In the genomic region with DNA sequence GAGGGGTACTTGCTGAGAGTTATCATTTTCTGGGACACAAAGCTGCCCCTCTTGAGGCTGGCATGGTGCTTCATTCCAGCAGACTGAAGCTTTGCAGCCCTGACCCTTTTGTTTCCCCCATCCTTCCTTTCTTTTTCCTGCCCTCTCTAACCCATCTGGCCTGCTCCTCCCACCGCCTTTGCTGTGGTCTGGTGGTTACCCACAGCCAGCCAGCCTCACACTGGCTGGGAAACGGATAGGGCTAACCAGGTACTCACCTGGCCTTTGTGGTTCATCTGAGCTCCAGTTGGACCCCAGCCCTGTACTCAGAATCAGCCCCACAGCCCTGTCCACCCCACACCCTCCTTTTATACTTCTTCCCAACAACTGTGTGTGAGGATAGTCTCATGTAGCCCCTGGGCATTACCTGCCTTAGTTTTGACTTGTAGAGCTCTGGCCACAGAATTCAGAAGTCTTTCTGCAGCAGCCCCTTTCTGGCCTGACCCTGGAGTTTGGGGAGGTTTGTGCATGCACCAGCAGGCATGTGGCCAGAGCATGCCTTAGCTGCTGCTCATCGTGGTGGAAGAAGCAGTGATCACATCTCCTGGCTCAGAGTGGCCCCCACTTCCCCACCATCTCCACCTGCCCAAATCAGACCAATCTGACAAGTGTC, we compare ENCODE assay signal across 15 cellular contexts.
"Had no signal": no experiment of that assay in that cellular context is flagged by ENCODE, and none has a peak within 500 bp of the region (broad histone marks: within the 10 kb centered on the region; RNA-seq: fewer than 3 reads in every experiment).

No MANE protein-coding gene starts in this region.

- H3K27ac Mint-ChIP-seq: activated CD4-positive, alpha-beta T cell treated with anti-CD3 and anti-CD28 coated beads for 36 hours; activated naive CD4-positive, alpha-beta T cell treated with anti-CD3 and anti-CD28 coated beads, Interleukin-2, amount 50 U/mL, for 24 hours; mesothelial cell of epicardium; progenitor cell of endocrine pancreas; T-cell had no signal

- H3K36me3 ChIP-seq: breast epithelium, gastroesophageal sphincter, sigmoid colon, suprapubic skin, upper lobe of left lung, WERI-Rb-1 had no signal

- H3K9me3 Mint-ChIP-seq: activated naive CD4-positive, alpha-beta T cell treated with anti-CD3 and anti-CD28 coated beads, Interleukin-2, amount 50 U/mL, for 24 hours; T-cell had no signal

- H3K27me3 ChIP-seq: breast epithelium, gastroesophageal sphincter, sigmoid colon, suprapubic skin, upper lobe of left lung had no signal

- ATAC-seq: activated CD4-positive, alpha-beta T cell treated with anti-CD3 and anti-CD28 coated beads for 36 hours; gastroesophageal sphincter; stimulated activated naive CD8-positive, alpha-beta T cell treated with anti-CD3 and anti-CD28 coated beads, Interleukin-15, Interleukin-2, amounts not matched to agents 100 U/mL and 50 U/mL, for 24 hours; T-cell had no signal

- H3K4me3 Mint-ChIP-seq: activated CD4-positive, alpha-beta T cell treated with anti-CD3 and anti-CD28 coated beads for 36 hours; activated naive CD4-positive, alpha-beta T cell treated with anti-CD3 and anti-CD28 coated beads, Interleukin-2, amount 50 U/mL, for 24 hours; mesothelial cell of epicardium; T-cell had no signal

- H3K36me3 Mint-ChIP-seq: activated naive CD4-positive, alpha-beta T cell treated with anti-CD3 and anti-CD28 coated beads, Interleukin-2, amount 50 U/mL, for 24 hours; mesothelial cell of epicardium; T-cell had no signal

- H3K27me3 Mint-ChIP-seq: activated naive CD4-positive, alpha-beta T cell treated with anti-CD3 and anti-CD28 coated beads, Interleukin-2, amount 50 U/mL, for 24 hours; progenitor cell of endocrine pancreas had no signal

- H3K9me3 ChIP-seq: breast epithelium, gastroesophageal sphincter, sigmoid colon, suprapubic skin, upper lobe of left lung had no signal

- H3K27ac ChIP-seq: breast epithelium, gastroesophageal sphincter, sigmoid colon, suprapubic skin, upper lobe of left lung, WERI-Rb-1 had no signal

- H3K4me1 Mint-ChIP-seq: activated CD4-positive, alpha-beta T cell treated with anti-CD3 and anti-CD28 coated beads for 36 hours; activated naive CD4-positive, alpha-beta T cell treated with anti-CD3 and anti-CD28 coated beads, Interleukin-2, amount 50 U/mL, for 24 hours had no signal

- H3K4me3 ChIP-seq: breast epithelium, gastroesophageal sphincter, sigmoid colon, suprapubic skin, upper lobe of left lung had no signal

- H3K4me1 ChIP-seq: breast epithelium, sigmoid colon, suprapubic skin, upper lobe of left lung had no signal

- DNase-seq: activated CD4-positive, alpha-beta T cell treated with anti-CD3 and anti-CD28 coated beads for 36 hours; activated effector memory CD4-positive, alpha-beta T cell treated with Interleukin-2 at 50 U/mL for 16 hours; activated T-cell treated with anti-CD3 and anti-CD28 coated beads for 4 hours; islet precursor cell; sigmoid colon; stimulated activated naive CD8-positive, alpha-beta T cell treated with anti-CD3 and anti-CD28 coated beads, Interleukin-15, Interleukin-2, amounts not matched to agents 100 U/mL and 50 U/mL, for 24 hours; T-cell; upper lobe of left lung; WERI-Rb-1 had no signal
